ENCODE assay signal across 11 cellular contexts in genomic region chr17:59002126-59002525, GRCh38.
DNase-seq lines count a peak whose midpoint lies in the region; ATAC-seq, FAIRE-seq and TF ChIP-seq lines count a peak whose summit lies in the region.
"Had no signal": no experiment of that assay in that cellular context is flagged by ENCODE, and none has a peak within 500 bp of the region (broad histone marks: within the 10 kb centered on the region; RNA-seq: fewer than 3 reads in every experiment).

No MANE protein-coding gene starts in this region.

- H3K79me2 ChIP-seq in GM23338 (replicated peaks; ENCODE audit: insufficient read depth): no peaks in the 10 kb centered on the region
- no peaks in the 10 kb centered on the region for H3K79me2 ChIP-seq in astrocyte (ENCODE audit: insufficient read depth, low read length)

- no peaks in the 10 kb centered on the region for H3K9me3 ChIP-seq in CD4-positive, CD25-positive, alpha-beta regulatory T cell (ENCODE audit: control insufficient read depth in 2 of 2, low read length in 2 of 2)
- H3K9me3 ChIP-seq in astrocyte (ENCODE audit: insufficient read depth, low read depth, low read length): no peaks in the 10 kb centered on the region
- H3K9me3 ChIP-seq: esophagus squamous epithelium, prostate gland had no signal

- no peak for TF ChIP-seq CTCF in GM23338 (conservative IDR thresholded peaks at IDR 0.05; ENCODE audit: low read depth in 2 of 2)
- TF ChIP-seq CTCF in astrocyte (IDR thresholded peaks at IDR 0.05; ENCODE audit: insufficient read depth, low read depth, low read length): no peak
- TF ChIP-seq CTCF in osteocyte (IDR thresholded peaks at IDR 0.05): no peak

- no peaks in the 10 kb centered on the region for H4K20me1 ChIP-seq in GM23338 (replicated peaks; ENCODE audit: insufficient read depth)
- H4K20me1 ChIP-seq in astrocyte (ENCODE audit: insufficient read depth, low read length): no peaks in the 10 kb centered on the region

- H3K27me3 Mint-ChIP-seq in CD4-positive, CD25-positive, alpha-beta regulatory T cell: no peaks in the 10 kb centered on the region
- H3K27me3 Mint-ChIP-seq in GM23338 (ENCODE audit: insufficient read depth, low read depth, poor library complexity) (peaks cover 2% of the 10 kb centered on the region), astrocyte (ENCODE audit: low read depth, unreplicated experiment) (no peaks in the 10 kb centered on the region), osteocyte (ENCODE audit: unreplicated experiment) (no peaks in the 10 kb centered on the region)

- H3K4me1 Mint-ChIP-seq in CD4-positive, CD25-positive, alpha-beta regulatory T cell: peaks cover 14 to 32% (median 25%) of the 10 kb centered on the region in 4 donors
- H3K4me1 Mint-ChIP-seq in GM23338 (peaks cover 6% of the 10 kb centered on the region; the same call in 2 of the 3 replicates), astrocyte (ENCODE audit: low read depth, unreplicated experiment) (peaks cover 15% of the 10 kb centered on the region), osteocyte (ENCODE audit: unreplicated experiment) (peaks cover 52% of the 10 kb centered on the region)

- FAIRE-seq in astrocyte (lab: Jason Lieb, UNC) (no peak), H54 (lab: Jason Lieb, UNC) (no peak)

- H3K4me3 Mint-ChIP-seq in CD4-positive, CD25-positive, alpha-beta regulatory T cell: peak overlapping the region in 1 of 4 donors; percentile 87
- H3K4me3 Mint-ChIP-seq in GM23338 (no peak overlapping the region), astrocyte (ENCODE audit: unreplicated experiment) (no peak overlapping the region), osteocyte (ENCODE audit: unreplicated experiment) (no peak overlapping the region)

- peaks cover 22% of the 10 kb centered on the region for H3K36me3 ChIP-seq in CD4-positive, CD25-positive, alpha-beta regulatory T cell (ENCODE audit: control insufficient read depth, insufficient read depth, low read length)
- H3K36me3 ChIP-seq in GM23338 (ENCODE audit: insufficient read depth): peaks cover 10% of the 10 kb centered on the region; the same call in 1 of the 2 replicates
- H3K36me3 ChIP-seq in astrocyte (ENCODE audit: insufficient read depth, low read length): no peaks in the 10 kb centered on the region
- H3K36me3 ChIP-seq: prostate gland had no signal

- no peak for TF ChIP-seq POLR2A in H54 (IDR thresholded peaks at IDR 0.05; ENCODE audit: low read depth, low read length)

- H2AFZ ChIP-seq in GM23338: no peak overlapping the region
- H2AFZ ChIP-seq in astrocyte (ENCODE audit: low read depth, low read length): no peak overlapping the region

- H3K4me1 ChIP-seq in CD4-positive, CD25-positive, alpha-beta regulatory T cell (ENCODE audit: control insufficient read depth, insufficient read depth, low read length, poor library complexity, severe bottlenecking): peaks cover 11% of the 10 kb centered on the region
- H3K4me1 ChIP-seq in GM23338 (ENCODE audit: insufficient read depth): no peaks in the 10 kb centered on the region
- H3K4me1 ChIP-seq in astrocyte (ENCODE audit: insufficient read depth, low read length): peaks cover 29% of the 10 kb centered on the region
- H3K4me1 ChIP-seq: prostate gland had no signal

- no peaks in the 10 kb centered on the region for H3F3A ChIP-seq in GM23338 (replicated peaks; ENCODE audit: low read depth)

- no peaks in the 10 kb centered on the region for H3K27me3 ChIP-seq in CD4-positive, CD25-positive, alpha-beta regulatory T cell (ENCODE audit: control insufficient read depth, insufficient read depth, low read length)
- H3K27me3 ChIP-seq in GM23338 (ENCODE audit: insufficient read depth) (no peaks in the 10 kb centered on the region), astrocyte (ENCODE audit: insufficient read depth, low read length) (no peaks in the 10 kb centered on the region)
- H3K27me3 ChIP-seq: esophagus squamous epithelium had no signal

- H3K9me2 ChIP-seq in GM23338 (ENCODE audit: insufficient read depth): no peaks in the 10 kb centered on the region

- DNase-seq in CD4-positive, CD25-positive, alpha-beta regulatory T cell: no peak
- DNase-seq in GM23338 (ENCODE audit: low spot score): no peak
- no peak for DNase-seq in astrocyte (ENCODE audit: low read depth)
- no peak for DNase-seq in osteocyte (ENCODE audit: extremely low spot score, unreplicated experiment)
- DNase-seq in amniotic stem cell (lab: John Stamatoyannopoulos, UW): no peak
- no peak for DNase-seq in NOMO-1 treated with dmso at 0.1 percent for 144 hours (lab: John Stamatoyannopoulos, UW; ENCODE audit: unreplicated experiment)
- no peak for DNase-seq in H54 (ENCODE audit: insufficient read length, low spot score)
- DNase-seq: NCI-H1092 treated with DMSO at 0.1 percent for 48 hours, NCI-H446 had no signal

- H3K4me3 ChIP-seq in CD4-positive, CD25-positive, alpha-beta regulatory T cell (ENCODE audit: low read depth, low read length): peak overlapping the region; percentile 90
- H3K4me3 ChIP-seq in GM23338: no peak overlapping the region
- no peak overlapping the region for H3K4me3 ChIP-seq in astrocyte (ENCODE audit: insufficient read depth, low read depth, low read length)
- H3K4me3 ChIP-seq: prostate gland had no signal

- peak overlapping the region; percentile 90 for H3K27ac ChIP-seq in CD4-positive, CD25-positive, alpha-beta regulatory T cell (ENCODE audit: insufficient read depth, low read length, poor library complexity, severe bottlenecking)
- H3K27ac ChIP-seq in GM23338 (ENCODE audit: low read depth): peak overlapping the region; percentile 29
- H3K27ac ChIP-seq in astrocyte (ENCODE audit: low read depth, low read length): peak overlapping the region; percentile 69

- H3K9ac ChIP-seq in astrocyte (ENCODE audit: low read length): peak overlapping the region; percentile 69

- peak overlapping the region in 2 of 3 donors; percentile 95 to 99 for H3K27ac Mint-ChIP-seq in CD4-positive, CD25-positive, alpha-beta regulatory T cell
- H3K27ac Mint-ChIP-seq in GM23338 (no peak overlapping the region), astrocyte (ENCODE audit: unreplicated experiment) (peak overlapping the region; percentile 69), osteocyte (ENCODE audit: unreplicated experiment) (peak overlapping the region; percentile 95)

- no peak for ATAC-seq in CD4-positive, CD25-positive, alpha-beta regulatory T cell (ENCODE audit: low read depth in 2 of 2)
- no peak for ATAC-seq in GM23338

- no peaks in the 10 kb centered on the region for H3K9me3 Mint-ChIP-seq in CD4-positive, CD25-positive, alpha-beta regulatory T cell
- H3K9me3 Mint-ChIP-seq in GM23338 (no peaks in the 10 kb centered on the region), astrocyte (ENCODE audit: unreplicated experiment) (no peaks in the 10 kb centered on the region), osteocyte (ENCODE audit: unreplicated experiment) (no peaks in the 10 kb centered on the region)

- H3K36me3 Mint-ChIP-seq in CD4-positive, CD25-positive, alpha-beta regulatory T cell: peaks cover 19% of the 10 kb centered on the region
- H3K36me3 Mint-ChIP-seq in GM23338 (ENCODE audit: low read depth) (peaks cover 35% of the 10 kb centered on the region; the same call in 2 of the 3 replicates), astrocyte (ENCODE audit: low read depth, unreplicated experiment) (peaks cover 3% of the 10 kb centered on the region), osteocyte (ENCODE audit: unreplicated experiment) (peaks cover 23% of the 10 kb centered on the region)

- H3K4me2 ChIP-seq in GM23338: no peak overlapping the region
- H3K4me2 ChIP-seq in astrocyte (ENCODE audit: low read length): peak overlapping the region; percentile 81

TF ChIP-seq in GM23338, 12 proteins besides CTCF, POLR2A, EP300 and RAD21 (continues in another document):
- no peak for TF ChIP-seq STAT1 (IDR thresholded peaks at IDR 0.05; ENCODE audit: unreplicated experiment)
- no peak for TF ChIP-seq EZH2 (IDR thresholded peaks at IDR 0.05; ENCODE audit: low read depth, unreplicated experiment)
- TF ChIP-seq ZNF114 (CRISPR knock-in tag; IDR thresholded peaks at IDR 0.05): no peak
- TF ChIP-seq EZH2phosphoT487 (IDR thresholded peaks at IDR 0.05; ENCODE audit: unreplicated experiment): no peak
- no peak for TF ChIP-seq ZNF331 (CRISPR knock-in tag; IDR thresholded peaks at IDR 0.05; ENCODE audit: low read depth)

Comparison
In these comparisons a context has a peak if more than half of its experiments do, and no peak if none do; other contexts are left out.
1. H3K27ac ChIP-seq: peak in every context shown above with its lines; median percentile 90 in CD4-positive, CD25-positive, alpha-beta regulatory T cell; 69 in astrocyte; 29 in GM23338.